Comparison of ENCODE assay signal across 39 cellular contexts in genomic region chr16:84274515-84274914, GRCh38. TPM values are rescaled to one million over a fixed set of nuclear protein-coding genes. Genes with fewer than 3 reads are reported as not detected.
"Had no signal": no experiment of that assay in that cellular context is flagged by ENCODE, and none has a peak within 500 bp of the region (broad histone marks: within the 10 kb centered on the region; RNA-seq: fewer than 3 reads in every experiment).

No MANE protein-coding gene starts in this region.

- H3K27me3 ChIP-seq: MG63 had no signal

- DNase-seq: Karpas-422, Kasumi-1, MG63, MM.1S, MV-4-11, NCI-H1048, NCI-H1092, NCI-H1092 treated with DMSO at 0.1 percent for 48 hours, NCI-H1105, NCI-H1105 treated with DMSO at 0.1 percent for 48 hours, NCI-H1417, NCI-H1417 treated with DMSO at 0.1 percent for 48 hours, NCI-H1436, NCI-H1436 treated with DMSO at 0.1 percent for 48 hours, NCI-H146, NCI-H1694, NCI-H1694 treated with DMSO at 0.1 percent for 48 hours, NCI-H187, NCI-H187 treated with DMSO at 0.1 percent for 48 hours, NCI-H1930, NCI-H2029, NCI-H2029 treated with DMSO at 0.1 percent for 48 hours, NCI-H2081, NCI-H2081 treated with DMSO at 0.1 percent for 48 hours, NCI-H2107, NCI-H2171, NCI-H2171 treated with DMSO at 0.1 percent for 48 hours, NCI-H2227 treated with DMSO at 0.1 percent for 48 hours, NCI-H226, NCI-H345, NCI-H446, NCI-H446 treated with DMSO at 0.1 percent for 48 hours, NCI-H510A, NCI-H510A treated with DMSO at 0.1 percent for 48 hours had no signal

- H3K4me2 ChIP-seq: KMS-11 had no signal

- H3K9ac ChIP-seq: KMS-11 had no signal

- H3K9me3 ChIP-seq: MG63 had no signal

- H3K36me3 ChIP-seq: MG63 had no signal

- H3K4me3 ChIP-seq: MG63 had no signal

- H3K27ac ChIP-seq: KMS-11 had no signal

RNA-seq across cellular contexts. Expression of gene WFDC1, which starts 20.2 kb away (rescaled TPM):
- total RNA-seq: LHCN-M2, MCF 10A, NCI-H460 had no signal

RNA-seq across cellular contexts. Expression of gene KCNG4, which starts 34.7 kb away (rescaled TPM):
- total RNA-seq: M059J, MCF 10A had no signal
